In the genomic region with DNA sequence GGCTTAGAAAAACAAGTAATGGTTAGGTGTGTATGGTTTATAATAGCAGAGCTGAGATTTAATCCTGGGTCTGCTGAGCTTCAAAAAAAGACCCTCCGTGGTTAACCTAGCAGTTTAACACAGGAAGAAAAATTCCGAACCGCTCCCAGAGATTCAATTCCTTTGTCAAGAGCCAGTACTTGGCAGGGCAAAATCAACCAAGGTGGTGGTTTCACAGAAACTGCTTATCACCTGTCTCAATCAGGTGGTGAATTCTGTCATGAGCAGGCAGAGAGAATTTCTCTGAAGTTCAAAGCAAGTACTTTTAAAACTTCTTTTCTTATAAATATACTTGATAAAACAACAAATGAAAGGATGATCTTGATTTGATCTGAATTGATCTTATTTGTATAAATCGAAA, we compare ENCODE assay signal across 18 cellular contexts. TPM values are rescaled to one million over a fixed set of nuclear protein-coding genes. Genes with fewer than 3 reads are reported as not detected.
DNase-seq lines count a peak whose midpoint lies in the region; ATAC-seq and TF ChIP-seq lines count a peak whose summit lies in the region.
"Had no signal": no experiment of that assay in that cellular context is flagged by ENCODE, and none has a peak within 500 bp of the region (broad histone marks: within the 10 kb centered on the region; RNA-seq: fewer than 3 reads in every experiment).

No MANE protein-coding gene starts in this region.

- intact Hi-C loops in left lung (cut with DNase I) = no loop called here

- ATAC-seq in left lung = peak; percentile 35

- no peaks in the 10 kb centered on the region for H3K36me3 ChIP-seq in left lung
- H3K36me3 ChIP-seq: BE2C, BLaER1 had no signal

- H3K9me3 Mint-ChIP-seq in mesothelial cell of epicardium = peaks cover 5% of the 10 kb centered on the region

- H3K4me1 Mint-ChIP-seq in mesothelial cell of epicardium = peaks cover 11% of the 10 kb centered on the region
- H3K4me1 Mint-ChIP-seq: CD14-positive monocyte; CD4-positive, alpha-beta memory T cell; CD4-positive, CD25-positive, alpha-beta regulatory T cell; CD8-positive, alpha-beta memory T cell had no signal

- TF ChIP-seq CTCF in VCaP (conservative IDR thresholded peaks at IDR 0.05) = no peak
- TF ChIP-seq CTCF in left lung (IDR thresholded peaks at IDR 0.05) = no peak
- TF ChIP-seq CTCF in mesothelial cell of epicardium (IDR thresholded peaks at IDR 0.05; ENCODE audit: unreplicated experiment) = no peak

- H3K27ac ChIP-seq in VCaP (peak overlapping the region; percentile 60), left lung (no peak overlapping the region)
- H3K27ac ChIP-seq: BLaER1 had no signal

- no peaks in the 10 kb centered on the region for H3K27me3 Mint-ChIP-seq in mesothelial cell of epicardium (ENCODE audit: low read depth)
- H3K27me3 Mint-ChIP-seq: CD4-positive, CD25-positive, alpha-beta regulatory T cell had no signal

- H3K4me1 ChIP-seq in left lung = no peaks in the 10 kb centered on the region
- H3K4me1 ChIP-seq: BLaER1 had no signal

- H3K4me3 Mint-ChIP-seq in mesothelial cell of epicardium = no peak overlapping the region
- H3K4me3 Mint-ChIP-seq: CD14-positive monocyte; CD4-positive, alpha-beta memory T cell; CD4-positive, CD25-positive, alpha-beta regulatory T cell; CD8-positive, alpha-beta memory T cell had no signal

- no peak overlapping the region for H3K4me3 ChIP-seq in left lung
- H3K4me3 ChIP-seq: BLaER1 had no signal

- DNase-seq in left lung (no peak), mesothelial cell of epicardium (ENCODE audit: low spot score in 2 of 2, unreplicated experiment in 2 of 2) (no peak), glomerular visceral epithelial cell (ENCODE audit: extremely low spot score) (no peak), DMS 273 treated with DMSO at 0.1 percent for 48 hours (lab: John Stamatoyannopoulos, UW) (no peak), EL (no peak)
- no peak for DNase-seq in activated CD4-positive, alpha-beta T cell treated with anti-CD3 and anti-CD28 coated beads, Interleukin-2, amount 50 U/mL, for 48 hours
- DNase-seq: 8988T; ACHN; BE2C; CD4-positive, alpha-beta memory T cell; CD4-positive, CD25-positive, alpha-beta regulatory T cell; CD8-positive, alpha-beta memory T cell; COR-L47; DMS79 treated with DMSO at 0.1 percent for 48 hours; GF-D8 had no signal

- no peaks in the 10 kb centered on the region for H3K27me3 ChIP-seq in left lung
- H3K27me3 ChIP-seq: BE2C, BLaER1 had no signal

- H3K9me3 ChIP-seq in left lung = peaks cover 0 to 6% of the 10 kb centered on the region in 2 donors
- H3K9me3 ChIP-seq: BE2C had no signal

- H3K27ac Mint-ChIP-seq in mesothelial cell of epicardium = peak overlapping the region; percentile 81
- H3K27ac Mint-ChIP-seq: CD14-positive monocyte; CD4-positive, alpha-beta memory T cell; CD4-positive, CD25-positive, alpha-beta regulatory T cell; CD8-positive, alpha-beta memory T cell had no signal

- H3K36me3 Mint-ChIP-seq in mesothelial cell of epicardium = peaks cover 3% of the 10 kb centered on the region
- H3K36me3 Mint-ChIP-seq: CD14-positive monocyte; CD4-positive, alpha-beta memory T cell; CD4-positive, CD25-positive, alpha-beta regulatory T cell; CD8-positive, alpha-beta memory T cell had no signal

RNA-seq across cellular contexts. Expression of gene SYNPR, which starts 17.2 kb away (rescaled TPM):
- total RNA-seq in left lung = not detected
- total RNA-seq in mesothelial cell of epicardium = 3.7 to 3.8 TPM (median 3.7 TPM) in 3 replicates
- total RNA-seq: CD4-positive, alpha-beta memory T cell; CD4-positive, CD25-positive, alpha-beta regulatory T cell; CD8-positive, alpha-beta memory T cell had no signal
